Comparison of ENCODE assay signal across 1 cellular context in the genomic region with DNA sequence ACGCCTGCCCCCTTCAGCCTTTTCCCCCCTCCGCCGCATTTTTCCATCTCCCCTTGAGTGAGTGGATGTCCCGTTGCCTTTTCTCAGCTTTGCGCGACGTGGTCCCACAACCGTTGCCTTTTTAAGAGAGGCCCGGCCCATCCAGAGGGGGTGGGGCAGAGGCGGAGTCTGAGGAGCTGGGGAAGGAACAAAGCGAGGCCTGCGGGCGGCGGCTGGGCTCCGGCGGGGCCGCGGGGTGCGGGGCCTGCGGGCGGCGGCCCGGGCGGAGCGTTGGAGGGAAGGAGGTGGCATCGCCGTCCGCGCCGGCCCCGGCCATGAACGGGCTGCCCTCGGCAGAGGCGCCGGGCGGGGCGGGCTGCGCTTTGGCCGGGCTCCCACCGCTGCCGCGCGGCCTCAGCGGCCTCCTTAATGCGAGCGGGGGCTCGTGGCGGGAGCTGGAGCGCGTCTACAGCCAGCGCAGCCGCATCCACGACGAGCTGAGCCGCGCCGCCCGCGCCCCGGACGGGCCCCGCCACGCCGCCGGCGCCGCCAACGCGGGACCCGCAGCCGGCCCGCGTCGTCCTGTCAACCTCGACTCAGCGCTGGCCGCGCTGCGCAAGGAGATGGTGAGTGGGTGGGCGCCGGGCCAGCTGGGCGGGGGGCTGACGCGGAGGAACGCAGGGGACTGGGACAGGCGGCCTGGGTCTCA.
TF ChIP-seq lines count a peak whose summit lies in the region.

A gene (plus strand): TSS at position 183 of the 688 bp plus-strand sequence. CDS start 132 bp downstream, at position 315.

TF ChIP-seq in H1, 55 proteins besides CTCF, POLR2A, EP300 and RAD21 (continued from another document):
- 0 out of 2 replicates have a peak, but pooled peaks have one; percentile 32 for TF ChIP-seq PHF8 (conservative IDR thresholded peaks at IDR 0.05; ENCODE audit: low read depth, low read length)
- no peak for TF ChIP-seq CHD1 (IDR thresholded peaks at IDR 0.05; ENCODE audit: low read depth, low read length)
- no peak for TF ChIP-seq HDAC6 (IDR thresholded peaks at IDR 0.05; ENCODE audit: low read depth, low read length)
- TF ChIP-seq TEAD4 (IDR thresholded peaks at IDR 0.05; ENCODE audit: low read depth, low read length) = no peak
- 0 out of 2 replicates have a peak, but pooled peaks have one; percentile 5 for TF ChIP-seq KDM5A (IDR thresholded peaks at IDR 0.05; ENCODE audit: low read length)
- peak; percentile 45; the same call in 1 of the 2 replicates for TF ChIP-seq SP1 (IDR thresholded peaks at IDR 0.05; ENCODE audit: low read depth, low read length)
